ENCODE assay signal across 1 cellular context in genomic region chr5:132524877-132525276, GRCh38.
TF ChIP-seq lines count a peak whose summit lies in the region.

No MANE protein-coding gene starts in this region.

TF ChIP-seq in A549, 52 proteins besides CTCF, POLR2A, EP300 and RAD21:
- TF ChIP-seq REST (IDR thresholded peaks at IDR 0.05): peak; percentile 26; the same call in 1 of the 2 replicates
